In genomic region chr1:167898578-167899222, GRCh38 we compare ENCODE assay signal across 21 cellular contexts. TPM values are rescaled to one million over a fixed set of nuclear protein-coding genes. Genes with fewer than 3 reads are reported as not detected.
A peak's percentile ranks its signal among the peaks of the same experiment; 100 is the strongest.
DNase-seq lines count a peak whose midpoint lies in the region; ATAC-seq, FAIRE-seq and TF ChIP-seq lines count a peak whose summit lies in the region.
"Had no signal": no experiment of that assay in that cellular context is flagged by ENCODE, and none has a peak within 500 bp of the region (broad histone marks: within the 10 kb centered on the region; RNA-seq: fewer than 3 reads in every experiment).

No MANE protein-coding gene starts in this region.

- in situ Hi-C loops in GM12878 (cut with MboI) = no loop called here

- H3K27me3 ChIP-seq in GM12878 (replicated peaks in 1 of 2; ENCODE audit: control insufficient read depth in 2 of 2, insufficient read depth in 2 of 2, low read length in 1 of 2) (no peaks in the 10 kb centered on the region), stomach (no peaks in the 10 kb centered on the region), suprapubic skin (no peaks in the 10 kb centered on the region)

- ATAC-seq in GM18511 (IDR thresholded peaks at IDR 0.05; ENCODE audit: unreplicated experiment) (peak; percentile 27), HG02885 (IDR thresholded peaks at IDR 0.05; ENCODE audit: poor library complexity, unreplicated experiment) (peak; percentile 22), GM12878 (no peak; the same call in 2 of the 3 replicates)

- TF ChIP-seq EP300 in GM12878 (IDR thresholded peaks at IDR 0.05; ENCODE audit: borderline replicate concordance in 1 of 2, control insufficient read depth in 1 of 2, low read depth in 2 of 2, low read length in 2 of 2) (no peak), stomach (IDR thresholded peaks at IDR 0.05) (no peak), suprapubic skin (IDR thresholded peaks at IDR 0.05) (no peak)

- no peaks in the 10 kb centered on the region for H3K9me3 ChIP-seq in GM12878 (replicated peaks; ENCODE audit: control insufficient read depth, insufficient read depth, low read length)
- H3K9me3 ChIP-seq in stomach = no peaks in the 10 kb centered on the region
- no peaks in the 10 kb centered on the region for H3K9me3 ChIP-seq in suprapubic skin

- no peaks in the 10 kb centered on the region for H3K36me3 ChIP-seq in GM12878 (ENCODE audit: control insufficient read depth in 2 of 2, insufficient read depth in 2 of 2, low read length in 1 of 2)
- H3K36me3 ChIP-seq in stomach = no peaks in the 10 kb centered on the region
- H3K36me3 ChIP-seq in suprapubic skin = no peaks in the 10 kb centered on the region

- peak overlapping the region; percentile 49; the same call in 1 of the 2 replicates for H3K4me2 ChIP-seq in GM12878 (ENCODE audit: control insufficient read depth, insufficient read depth)

- intact Hi-C loops in GM12878 (cut with micrococcal nuclease; ENCODE audit: unreplicated experiment) (no loop called here), stomach (cut with DNase I; ENCODE audit: low total_unique reads) (no loop called here)

- RAD21 ChIA-PET in GM12878 (lab: Charles Lee; ENCODE audit: unreplicated experiment) = interaction anchor here (1.0 kb wide), 1 partner anchor 184 kb away, joined by 4 read pairs; no protein-coding TSS in a partner anchor

- H3K9ac ChIP-seq in GM12878 (ENCODE audit: control insufficient read depth, insufficient read depth, low read length) = no peak overlapping the region

- DNase-seq in GM12878 (ENCODE audit: low read depth, low spot score) = no peak
- DNase-seq in stomach = no peak
- DNase-seq in dedifferentiated amniotic fluid mesenchymal stem cell (ENCODE audit: extremely low spot score) = no peak
- no peak for DNase-seq in NCI-H2081 treated with DMSO at 0.1 percent for 48 hours (lab: John Stamatoyannopoulos, UW)
- no peak for DNase-seq in suprapubic skin (ENCODE audit: low spot score in 2 of 2)
- no peak for DNase-seq in caudate nucleus (lab: John Stamatoyannopoulos, UW)
- DNase-seq: ACHN, AML-193, COR-L47, H7, KG1, NCI-H1436, NCI-H2029, NCI-H2171 treated with DMSO at 0.1 percent for 48 hours, NCI-H510A, NCI-H774, SW 1271 had no signal

- FAIRE-seq in GM12878 (lab: Jason Lieb, UNC) = peak; percentile 75

- CTCF ChIA-PET in GM12878 (lab: Yijun Ruan, JAX) = interaction anchor here (1.4 kb wide), 1 partner anchor 29 kb away, joined by 4 read pairs; no protein-coding TSS in a partner anchor

- BruUV-seq in GM12878 (replicated peaks; lab: Mats Ljungman, UMichigan) = no TSS peak

- SMC1A ChIA-PET in GM12878 (lab: Charles Lee; ENCODE audit: uncharacterized antibody, unreplicated experiment) = no interaction called here

- no peak for TF ChIP-seq POLR2A in GM12878 (IDR thresholded peaks at IDR 0.05; ENCODE audit: low read depth, low read length)
- no peak for TF ChIP-seq POLR2A in stomach (IDR thresholded peaks at IDR 0.05)
- no peak for TF ChIP-seq POLR2A in suprapubic skin (IDR thresholded peaks at IDR 0.05)

- H3K27ac ChIP-seq in GM12878 (ENCODE audit: control insufficient read depth, insufficient read depth) (no peak overlapping the region), stomach (peak overlapping the region; percentile 26 to 58 (median 38)), suprapubic skin (no peak overlapping the region), caudate nucleus (ENCODE audit: low read depth, low read length) (no peak overlapping the region)

- H3K4me1 ChIP-seq in GM12878 (ENCODE audit: control insufficient read depth, insufficient read depth, low read length) = peaks cover 10% of the 10 kb centered on the region
- peaks cover 0 to 20% (median 13%) of the 10 kb centered on the region in 4 donors for H3K4me1 ChIP-seq in stomach
- H3K4me1 ChIP-seq in suprapubic skin = peaks cover 6% of the 10 kb centered on the region

- TF ChIP-seq RAD21 in GM12878 (IDR thresholded peaks at IDR 0.05; ENCODE audit: insufficient read depth, low read depth, low read length) = no peak

- TF ChIP-seq CTCF in GM12878 (IDR thresholded peaks at IDR 0.05 in 2 of 3, conservative IDR thresholded peaks at IDR 0.05 in 1 of 3; ENCODE audit: control insufficient read depth in 2 of 3, extremely low read depth in 1 of 3, insufficient read depth in 1 of 3, low read depth in 3 of 3, low read length in 3 of 3) (no peak), stomach (IDR thresholded peaks at IDR 0.05) (no peak), suprapubic skin (IDR thresholded peaks at IDR 0.05) (no peak)

- no peaks in the 10 kb centered on the region for H3K79me2 ChIP-seq in GM12878 (ENCODE audit: control insufficient read depth, insufficient read depth, low read length)

- H2AFZ ChIP-seq in GM12878 (ENCODE audit: control insufficient read depth, low read depth, low read length) = no peak overlapping the region

- no peaks in the 10 kb centered on the region for H4K20me1 ChIP-seq in GM12878 (ENCODE audit: control insufficient read depth, insufficient read depth)

- POLR2A ChIA-PET in GM12878 (lab: Charles Lee) = interaction anchor here (0.7 kb wide), 1 partner anchor 56 kb away, joined by 3 read pairs; no protein-coding TSS in a partner anchor

- no peak overlapping the region for H3K4me3 ChIP-seq in GM12878
- no peak overlapping the region for H3K4me3 ChIP-seq in stomach
- H3K4me3 ChIP-seq in suprapubic skin = no peak overlapping the region

- WGBS in GM12878 (ENCODE audit: insufficient coverage, insufficient replicate concordance, low lambda C conversion rate, missing lambda C conversion rate) = 76% methylated on average over 9 of the region's 9 CpGs
- WGBS in stomach, 5 donors = 89 to 95% (median 93%) methylated on average over 9 of the region's 9 CpGs
- 95% methylated on average over 9 of the region's 9 CpGs for WGBS in suprapubic skin

TF ChIP-seq in GM12878, 131 proteins besides CTCF, POLR2A, EP300 and RAD21 (continues in another document):
- peak; percentile 31; the same call in 1 of the 2 replicates for TF ChIP-seq RUNX3 (IDR thresholded peaks at IDR 0.05; ENCODE audit: low read length)

RNA-seq across cellular contexts. Expression of gene ADCY10, which starts 15.2 kb away (rescaled TPM):
- 0.73 TPM in 1 of 2 replicates, not detected in the other for total RNA-seq in GM12878 (2013; cell fraction: nucleolus; rRNA removed)
- 0.22 TPM in 1 of 2 replicates, not detected in the other for total RNA-seq in GM12878 (2014; rRNA removed)
- not detected in 2 replicates for total RNA-seq in GM12878 (2014; rRNA removed; fragmentation: Illumina TruSeq; extraction: Trizol)
- not detected in 2 replicates for total RNA-seq in GM12878 (2021)
- not detected for polyA plus RNA-seq in GM12878 (2011; ENCODE audit: low read depth)
- 0.07 and 0.22 TPM in 2 replicates for polyA plus RNA-seq in GM12878 (2011; rRNA removed)
- polyA plus RNA-seq in GM12878 (2011; cell fraction: cytosol; rRNA removed) = 0.07 and 0.12 TPM in 2 replicates
- 0.21 and 0.26 TPM in 2 replicates for polyA plus RNA-seq in GM12878 (2011; cell fraction: nucleus; rRNA removed)
- not detected in 2 replicates for polyA plus RNA-seq in GM12878 (2012)
- 0.13 TPM in 1 of 2 replicates, not detected in the other for polyA plus RNA-seq in GM12878 (2014; fragmentation: Illumina TruSeq; extraction: Trizol)
- not detected for polyA plus RNA-seq in GM12878 (2014; fragmentation: Nextera tagmentation; extraction: Ambion mirVana)
- polyA plus RNA-seq in GM12878 (2014; rRNA removed) = not detected in 2 replicates
- not detected for polyA plus RNA-seq in GM12878 (2016; fragmentation: Nextera tagmentation; extraction: Ambion mirVana)
- 0.05 and 0.29 TPM in 2 replicates for polyA minus RNA-seq in GM12878 (2011; rRNA and poly(A)+ RNA removed)
- polyA minus RNA-seq in GM12878 (2011; cell fraction: cytosol; rRNA and poly(A)+ RNA removed) = not detected in 2 replicates
- 0.29 and 0.60 TPM in 2 replicates for polyA minus RNA-seq in GM12878 (2011; cell fraction: nucleus; rRNA and poly(A)+ RNA removed)
- total RNA-seq in stomach = not detected
- polyA plus RNA-seq in stomach = under 1 TPM in 1 of 3 donors, not detected in 2; 0.60 TPM
- not detected for total RNA-seq in suprapubic skin
- total RNA-seq: Daoy, SK-MEL-5 had no signal

RNA-seq across cellular contexts. Expression of gene DCAF6, which starts 37.8 kb away (rescaled TPM):
- total RNA-seq in GM12878 (2013; cell fraction: nucleolus; rRNA removed) = 188 and 208 TPM in 2 replicates
- total RNA-seq in GM12878 (2014; rRNA removed) = 25.9 and 29.3 TPM in 2 replicates
- 36.6 and 39.6 TPM in 2 replicates for total RNA-seq in GM12878 (2014; rRNA removed; fragmentation: Illumina TruSeq; extraction: Trizol)
- total RNA-seq in GM12878 (2021) = 26.2 and 27.8 TPM in 2 replicates
- polyA plus RNA-seq in GM12878 (2011; ENCODE audit: low read depth) = 21.0 TPM
- 62.7 and 98.0 TPM in 2 replicates for polyA plus RNA-seq in GM12878 (2011; rRNA removed)
- polyA plus RNA-seq in GM12878 (2011; cell fraction: cytosol; rRNA removed) = 30.7 and 48.6 TPM in 2 replicates
- 40.0 and 42.7 TPM in 2 replicates for polyA plus RNA-seq in GM12878 (2011; cell fraction: nucleus; rRNA removed)
- 28.6 and 30.5 TPM in 2 replicates for polyA plus RNA-seq in GM12878 (2012)
- polyA plus RNA-seq in GM12878 (2014; fragmentation: Illumina TruSeq; extraction: Trizol) = 40.6 and 47.5 TPM in 2 replicates
- 10 to 100 TPM; 11.4 to 18.3 TPM for polyA plus RNA-seq in GM12878 (2014; fragmentation: Nextera tagmentation; extraction: Ambion mirVana)
- polyA plus RNA-seq in GM12878 (2014; rRNA removed) = 24.2 and 29.5 TPM in 2 replicates
- polyA plus RNA-seq in GM12878 (2016; fragmentation: Nextera tagmentation; extraction: Ambion mirVana) = 10 to 100 TPM; 51.2 to 58.1 TPM
- polyA minus RNA-seq in GM12878 (2011; rRNA and poly(A)+ RNA removed) = 71.9 and 140 TPM in 2 replicates
- 16.7 and 20.0 TPM in 2 replicates for polyA minus RNA-seq in GM12878 (2011; cell fraction: cytosol; rRNA and poly(A)+ RNA removed)
- 51.3 and 71.8 TPM in 2 replicates for polyA minus RNA-seq in GM12878 (2011; cell fraction: nucleus; rRNA and poly(A)+ RNA removed)
- 100 to 1,000 TPM in 3 of 5 donors, 10 to 100 TPM in 2; 57.8 to 124 (median 112) TPM for total RNA-seq in stomach
- 10 to 100 TPM; 39.3 to 51.9 (median 51.9) TPM for polyA plus RNA-seq in stomach
- total RNA-seq in suprapubic skin = 10 to 100 TPM; 38.2 to 90.3 (median 54.8) TPM

RNA-seq across cellular contexts. Expression of gene MPC2, which starts 38.2 kb away (rescaled TPM):
- 6.9 and 9.0 TPM in 2 replicates for total RNA-seq in GM12878 (2013; cell fraction: nucleolus; rRNA removed)
- total RNA-seq in GM12878 (2014; rRNA removed) = 58.5 and 59.8 TPM in 2 replicates
- total RNA-seq in GM12878 (2014; rRNA removed; fragmentation: Illumina TruSeq; extraction: Trizol) = 60.3 and 64.0 TPM in 2 replicates
- total RNA-seq in GM12878 (2021) = 69.0 and 71.7 TPM in 2 replicates
- polyA plus RNA-seq in GM12878 (2011; ENCODE audit: low read depth) = 44.9 TPM
- polyA plus RNA-seq in GM12878 (2011; rRNA removed) = 66.3 and 108 TPM in 2 replicates
- 29.2 and 32.5 TPM in 2 replicates for polyA plus RNA-seq in GM12878 (2011; cell fraction: cytosol; rRNA removed)
- 15.3 and 20.0 TPM in 2 replicates for polyA plus RNA-seq in GM12878 (2011; cell fraction: nucleus; rRNA removed)
- polyA plus RNA-seq in GM12878 (2012) = 61.1 and 69.3 TPM in 2 replicates
- polyA plus RNA-seq in GM12878 (2014; fragmentation: Illumina TruSeq; extraction: Trizol) = 54.7 and 56.9 TPM in 2 replicates
- polyA plus RNA-seq in GM12878 (2014; fragmentation: Nextera tagmentation; extraction: Ambion mirVana) = 10 to 100 TPM; 22.5 to 68.5 TPM
- polyA plus RNA-seq in GM12878 (2014; rRNA removed) = 46.0 and 55.9 TPM in 2 replicates
- 100 to 1,000 TPM; 149 to 164 TPM for polyA plus RNA-seq in GM12878 (2016; fragmentation: Nextera tagmentation; extraction: Ambion mirVana)
- 8.1 and 10.4 TPM in 2 replicates for polyA minus RNA-seq in GM12878 (2011; rRNA and poly(A)+ RNA removed)
- 12.4 and 12.6 TPM in 2 replicates for polyA minus RNA-seq in GM12878 (2011; cell fraction: cytosol; rRNA and poly(A)+ RNA removed)
- 5.7 and 7.3 TPM in 2 replicates for polyA minus RNA-seq in GM12878 (2011; cell fraction: nucleus; rRNA and poly(A)+ RNA removed)
- total RNA-seq in stomach = 10 to 100 TPM; 47.2 to 68.1 (median 54.9) TPM
- polyA plus RNA-seq in stomach = 100 to 1,000 TPM; 174 to 271 (median 201) TPM
- total RNA-seq in suprapubic skin = 10 to 100 TPM; 16.5 to 47.3 (median 34.4) TPM

Comparison
In these comparisons a context has a peak if more than half of its experiments do, and no peak if none do; other contexts are left out.
1. H3K27ac ChIP-seq: peak in stomach (5 of 5); none in GM12878 (single experiment), suprapubic skin (single experiment) and caudate nucleus (single experiment).